In genomic region chr1:38899560-38899959, GRCh38 we compare ENCODE assay signal across 1 cellular context.
TF ChIP-seq lines count a peak whose summit lies in the region.

No MANE protein-coding gene starts in this region.

TF ChIP-seq in H1, 55 proteins besides CTCF, POLR2A, EP300 and RAD21:
- TF ChIP-seq CHD1 (IDR thresholded peaks at IDR 0.05; ENCODE audit: low read depth, low read length): no peak
- no peak for TF ChIP-seq CREB1 (IDR thresholded peaks at IDR 0.05)
- TF ChIP-seq CHD2 (IDR thresholded peaks at IDR 0.05; ENCODE audit: low read length): no peak
